Comparison of ENCODE assay signal across 8 cellular contexts in genomic region chr7:42237162-42237821, GRCh38. TPM values are rescaled to one million over a fixed set of nuclear protein-coding genes. Genes with fewer than 3 reads are reported as not detected.
DNase-seq lines count a peak whose midpoint lies in the region; ATAC-seq lines count a peak whose summit lies in the region.

GLI3 (minus strand) TSS chr7:42237209; CDS start chr7:42223253, 13,956 bp downstream.

- ATAC-seq in GM19455 (IDR thresholded peaks at IDR 0.05; ENCODE audit: unreplicated experiment): peak; percentile 71

- DNase-seq in DMS53 treated with DMSO at 0.1 percent for 48 hours (lab: John Stamatoyannopoulos, UW; ENCODE audit: unreplicated experiment) (peak; percentile 32), HT1080 (ENCODE audit: low read depth) (peak; percentile 89), fibroblast of peridontal ligament (ENCODE audit: extremely low read depth) (peak; percentile 93), myocyte (ENCODE audit: low read depth) (peak; percentile 96), ureter (ENCODE audit: low spot score) (peak; percentile 88), DMS153 treated with DMSO at 0.1 percent for 48 hours (lab: John Stamatoyannopoulos, UW; ENCODE audit: unreplicated experiment) (no peak)
- peak; percentile 26 to 40 for DNase-seq in activated CD4-positive, alpha-beta T cell treated with anti-CD3 and anti-CD28 coated beads, Interleukin-2, amount 50 U/mL, for 48 hours

RNA-seq across cellular contexts. Expression of gene GLI3, which starts in this region (rescaled TPM):
- 4.2 and 5.9 TPM in 2 replicates for total RNA-seq in HT1080 (2014; rRNA removed; shearing (Covaris generic))
- 5.1 and 8.5 TPM in 2 replicates for polyA plus RNA-seq in HT1080 (2015; cell fraction: cytosol; rRNA removed)
- polyA plus RNA-seq in HT1080 (2015; cell fraction: nucleus; rRNA removed): 4.7 and 6.2 TPM in 2 replicates
- total RNA-seq in myocyte (2.7 and 3.7 TPM in 2 replicates), ureter (28.8 TPM)
- 1.8 TPM for polyA plus RNA-seq in myocyte (2012)
